Comparison of ENCODE assay signal across 13 cellular contexts in the genomic region with DNA sequence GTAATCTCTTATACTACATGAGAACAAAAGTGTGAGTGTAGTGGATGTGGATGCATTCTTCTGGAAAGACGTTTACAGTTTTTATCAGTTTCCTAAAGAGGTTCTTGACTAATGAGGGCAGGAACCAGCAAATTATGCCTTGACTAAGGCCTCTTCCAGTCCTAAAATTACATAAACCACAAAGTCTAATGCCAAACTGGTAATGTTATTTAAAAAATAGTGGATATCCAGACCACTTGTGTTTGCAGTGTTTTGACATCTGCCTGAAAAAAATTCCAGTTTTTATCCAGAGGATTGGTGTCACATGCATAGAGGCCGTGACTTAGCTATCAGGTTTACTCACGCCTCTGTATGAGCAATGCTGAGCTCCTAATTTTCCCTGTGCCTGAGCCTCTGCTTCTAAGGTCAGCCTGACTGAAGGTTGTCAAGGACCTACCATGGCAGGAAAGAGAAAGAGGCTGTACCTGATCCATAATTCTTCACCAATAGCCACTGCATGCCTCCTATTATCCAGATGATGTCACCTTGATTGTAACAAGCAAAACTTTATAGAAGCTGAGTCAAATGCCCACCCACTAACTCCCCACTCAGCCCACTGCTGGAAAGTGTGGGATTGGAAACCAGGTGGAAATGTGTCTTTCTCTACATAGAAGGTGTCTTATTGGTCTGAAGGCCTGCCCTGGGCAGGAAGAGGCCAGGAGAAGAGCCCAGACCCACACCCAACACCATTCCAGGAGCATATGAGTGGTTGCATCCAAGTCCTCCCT.
"Had no signal": no experiment of that assay in that cellular context is flagged by ENCODE, and none has a peak within 500 bp of the region (broad histone marks: within the 10 kb centered on the region; RNA-seq: fewer than 3 reads in every experiment).

No MANE protein-coding gene starts in this region.

- ATAC-seq: natural killer cell treated with Interleukin-12 subunit alpha and Interleukin-12 subunit beta and Interleukin-15 and Interleukin-18, amount 100 ng/mL, for 72 hours; T-helper 17 cell had no signal

- H3K36me3 ChIP-seq: brain microvascular endothelial cell, suprapubic skin had no signal

- H3K4me1 Mint-ChIP-seq: activated naive CD8-positive, alpha-beta T cell treated with anti-CD3 and anti-CD28 coated beads for 36 hours had no signal

- H3K9me3 Mint-ChIP-seq: activated naive CD8-positive, alpha-beta T cell treated with anti-CD3 and anti-CD28 coated beads for 36 hours; natural killer cell treated with Interleukin-12 subunit alpha and Interleukin-12 subunit beta and Interleukin-15 and Interleukin-18, amount 100 ng/mL, for 72 hours; type B pancreatic cell had no signal

- H3K4me3 Mint-ChIP-seq: activated naive CD8-positive, alpha-beta T cell treated with anti-CD3 and anti-CD28 coated beads for 36 hours; natural killer cell treated with Interleukin-12 subunit alpha and Interleukin-12 subunit beta and Interleukin-15 and Interleukin-18, amount 100 ng/mL, for 72 hours; T-helper 17 cell; type B pancreatic cell had no signal

- H3K27ac Mint-ChIP-seq: activated naive CD8-positive, alpha-beta T cell treated with anti-CD3 and anti-CD28 coated beads for 36 hours; natural killer cell treated with Interleukin-12 subunit alpha and Interleukin-12 subunit beta and Interleukin-15 and Interleukin-18, amount 100 ng/mL, for 72 hours; T-helper 17 cell; type B pancreatic cell had no signal

- H3K36me3 Mint-ChIP-seq: activated naive CD8-positive, alpha-beta T cell treated with anti-CD3 and anti-CD28 coated beads for 36 hours; natural killer cell treated with Interleukin-12 subunit alpha and Interleukin-12 subunit beta and Interleukin-15 and Interleukin-18, amount 100 ng/mL, for 72 hours; type B pancreatic cell had no signal

- H3K27me3 ChIP-seq: brain microvascular endothelial cell, suprapubic skin had no signal

- H3K4me3 ChIP-seq: suprapubic skin had no signal

- H3K27ac ChIP-seq: brain microvascular endothelial cell, suprapubic skin had no signal

- DNase-seq: activated gamma-delta T cell treated with Interleukin-2 at 50 U/mL for 16 hours; activated naive CD8-positive, alpha-beta T cell treated with anti-CD3 and anti-CD28 coated beads for 36 hours; activated T-cell treated with anti-CD3 and anti-CD28 coated beads, Interleukin-2, amount 50 U/mL, for 48 hours; brain microvascular endothelial cell; cerebellar nuclear complex; dermis blood vessel endothelial cell; head of caudate nucleus; stimulated activated CD4-positive, alpha-beta T cell treated with anti-CD3 and anti-CD28 coated beads, Interleukin-2, amount 100 ng/mL, for 48 hours; stimulated activated naive CD4-positive, alpha-beta T cell treated with Interleukin-2 at 50 U/mL for 16 hours; T-helper 17 cell had no signal
